39 cellular contexts compared by ENCODE assay signal in the genomic region with DNA sequence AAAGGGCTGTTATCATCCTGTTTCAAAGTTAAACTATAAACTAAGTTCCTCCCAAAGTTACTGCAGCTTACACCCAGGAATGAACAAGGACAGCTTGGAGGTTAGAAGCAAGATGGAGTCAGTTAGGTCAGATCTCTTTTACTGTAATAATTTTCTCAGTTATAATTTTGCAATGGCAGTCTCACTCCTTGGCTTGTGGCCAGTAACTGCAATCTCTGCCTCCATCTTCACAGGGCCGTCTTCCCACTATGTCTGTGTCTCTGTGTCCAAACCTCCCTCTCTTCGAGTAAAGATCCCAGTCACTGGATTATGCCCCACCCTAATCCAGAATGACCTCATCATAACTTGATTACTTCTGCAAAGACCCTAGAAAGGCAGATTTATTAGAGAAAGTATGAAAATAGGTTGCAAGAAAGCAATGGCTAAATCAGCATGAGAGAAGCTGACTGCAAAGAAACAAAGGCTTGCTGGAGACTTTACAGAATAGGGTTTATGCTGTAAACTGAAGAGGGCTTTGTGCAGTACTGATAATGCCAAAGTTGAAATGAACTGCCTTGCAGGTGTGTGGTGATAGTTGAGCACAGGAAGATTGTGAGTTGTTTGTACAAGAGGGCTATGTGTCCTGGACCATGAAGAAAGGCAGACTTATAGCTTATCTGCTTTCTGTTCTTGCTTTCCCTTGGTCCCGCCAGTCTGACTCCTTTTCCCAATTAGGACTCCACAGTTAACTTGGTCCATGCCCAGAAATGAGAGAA. TPM values are rescaled to one million over a fixed set of nuclear protein-coding genes. Genes with fewer than 3 reads are reported as not detected.
"Had no signal": no experiment of that assay in that cellular context is flagged by ENCODE, and none has a peak within 500 bp of the region (broad histone marks: within the 10 kb centered on the region; RNA-seq: fewer than 3 reads in every experiment).

No MANE protein-coding gene starts in this region.

- ATAC-seq: activated CD4-positive, alpha-beta T cell treated with anti-CD3 and anti-CD28 coated beads for 36 hours; activated CD8-positive, alpha-beta memory T cell treated with anti-CD3 and anti-CD28 coated beads, Interleukin-2, amount 10 ng/mL, durations not matched to agents 7 days and 5 days; activated CD8-positive, alpha-beta T cell treated with anti-CD3 and anti-CD28 coated beads, Interleukin-2, amount 10 ng/mL, durations not matched to agents 7 days and 5 days; activated naive CD8-positive, alpha-beta T cell treated with anti-CD3 and anti-CD28 coated beads, Interleukin-2, amount 50 U/mL, for 24 hours; body of pancreas; effector memory CD8-positive, alpha-beta T cell; gastroesophageal sphincter; heart right ventricle had no signal

- H3K36me3 ChIP-seq: adrenal gland, esophagus muscularis mucosa, gastroesophageal sphincter, heart right ventricle had no signal

- DNase-seq: activated CD4-positive, alpha-beta memory T cell treated with anti-CD3 and anti-CD28 coated beads for 36 hours; activated CD4-positive, alpha-beta T cell treated with anti-CD3 and anti-CD28 coated beads for 36 hours; activated CD4-positive, alpha-beta T cell treated with anti-CD3 and anti-CD28 coated beads, Interleukin-2, amount 10 ng/mL, durations not matched to agents 24 days and 14 days; activated CD4-positive, CD25-positive, alpha-beta regulatory T cell; activated CD4-positive, CD25-positive, alpha-beta regulatory T cell treated with anti-CD3 and anti-CD28 coated beads, Interleukin-2, amount 50 U/mL, for 72 hours; activated CD8-positive, alpha-beta memory T cell treated with anti-CD3 and anti-CD28 coated beads, Interleukin-2, amount 10 ng/mL, durations not matched to agents 7 days and 5 days; activated CD8-positive, alpha-beta memory T cell treated with anti-CD3 and anti-CD28 coated beads, Interleukin-2, amount 50 U/mL, for 4 hours; activated CD8-positive, alpha-beta T cell treated with anti-CD3 and anti-CD28 coated beads, Interleukin-2, amount 10 ng/mL, durations not matched to agents 7 days and 5 days; activated effector memory CD4-positive, alpha-beta T cell treated with anti-CD3 and anti-CD28 coated beads, Interleukin-2, amount 50 U/mL, for 16 hours; activated naive CD4-positive, alpha-beta T cell treated with anti-CD3 and anti-CD28 coated beads for 36 hours; activated naive CD8-positive, alpha-beta T cell treated with anti-CD3 and anti-CD28 coated beads for 36 hours; activated naive CD8-positive, alpha-beta T cell treated with anti-CD3 and anti-CD28 coated beads, Interleukin-2, amount 50 U/mL, for 24 hours; activated T-cell treated with anti-CD3 and anti-CD28 coated beads, Interleukin-2, amount 50 U/mL, for 1 hour; activated T-cell treated with anti-CD3 and anti-CD28 coated beads, Interleukin-2, amount 50 U/mL, for 48 hours; amygdala; aorta; body of pancreas; caudate nucleus; cortex of kidney; dermis blood vessel endothelial cell; effector CD4-positive, alpha-beta T cell; effector memory CD8-positive, alpha-beta T cell; foreskin melanocyte; heart right ventricle; T1000 had no signal

- FAIRE-seq: colon had no signal

- H3K9me3 Mint-ChIP-seq: activated naive CD4-positive, alpha-beta T cell treated with anti-CD3 and anti-CD28 coated beads for 36 hours; activated naive CD4-positive, alpha-beta T cell treated with anti-CD3 and anti-CD28 coated beads, Interleukin-2, amount 50 U/mL, for 24 hours; activated T-helper 2 cell treated with anti-CD3 and anti-CD28 coated beads, Interferon-gamma antibody, Interleukin-2, Interleukin-4, amounts not matched to agents 10 μg/mL and 5 μg/mL and 100 μg/mL, durations not matched to agents 14 hours and 24 hours and 36 hours; T-helper 1 cell treated with Interleukin-12 subunit alpha and Interleukin-12 subunit beta and Interleukin-4 antibody, amounts not matched to agents 30 μg/mL and 1 μg/mL, for 36 hours had no signal

- H3K9me3 ChIP-seq: adrenal gland, body of pancreas, esophagus muscularis mucosa, gastroesophageal sphincter, heart right ventricle had no signal

- H3K4me3 ChIP-seq: adrenal gland, body of pancreas, esophagus muscularis mucosa, gastroesophageal sphincter, heart right ventricle had no signal

- H3K36me3 Mint-ChIP-seq: activated CD4-positive, alpha-beta memory T cell treated with anti-CD3 and anti-CD28 coated beads for 36 hours; activated CD8-positive, alpha-beta memory T cell treated with anti-CD3 and anti-CD28 coated beads, Interleukin-2, amount 10 ng/mL, durations not matched to agents 7 days and 5 days; activated naive CD4-positive, alpha-beta T cell treated with anti-CD3 and anti-CD28 coated beads, Interleukin-2, amount 50 U/mL, for 24 hours; activated naive CD8-positive, alpha-beta T cell treated with anti-CD3 and anti-CD28 coated beads for 36 hours had no signal

- H3K27ac ChIP-seq: adrenal gland, body of pancreas, esophagus muscularis mucosa, gastroesophageal sphincter, heart right ventricle had no signal

- H3K27ac Mint-ChIP-seq: activated CD4-positive, alpha-beta memory T cell treated with anti-CD3 and anti-CD28 coated beads for 36 hours; activated CD4-positive, alpha-beta T cell treated with anti-CD3 and anti-CD28 coated beads for 36 hours; activated CD4-positive, alpha-beta T cell treated with anti-CD3 and anti-CD28 coated beads, Interleukin-2, amount 10 ng/mL, durations not matched to agents 24 days and 14 days; activated CD8-positive, alpha-beta memory T cell treated with anti-CD3 and anti-CD28 coated beads, Interleukin-2, amount 10 ng/mL, durations not matched to agents 7 days and 5 days; activated CD8-positive, alpha-beta T cell treated with anti-CD3 and anti-CD28 coated beads, Interleukin-2, amount 10 ng/mL, durations not matched to agents 7 days and 5 days; activated naive CD4-positive, alpha-beta T cell treated with anti-CD3 and anti-CD28 coated beads for 36 hours; activated naive CD4-positive, alpha-beta T cell treated with anti-CD3 and anti-CD28 coated beads, Interleukin-2, amount 50 U/mL, for 24 hours; activated naive CD8-positive, alpha-beta T cell treated with anti-CD3 and anti-CD28 coated beads for 36 hours; activated naive CD8-positive, alpha-beta T cell treated with anti-CD3 and anti-CD28 coated beads, Interleukin-2, amount 50 U/mL, for 24 hours; activated T-helper 1 cell treated with anti-CD3 and anti-CD28 coated beads, Interleukin-12 subunit alpha, Interleukin-12 subunit beta, Interleukin-2, Interleukin-4 antibody, amounts not matched to agents 30 ng/mL and 10 ng/mL and 1 ng/mL, durations not matched to agents 14 hours and 24 hours and 36 hours; activated T-helper 2 cell treated with anti-CD3 and anti-CD28 coated beads, Interferon-gamma antibody, Interleukin-2, Interleukin-4, amounts not matched to agents 10 μg/mL and 5 μg/mL and 100 μg/mL, durations not matched to agents 14 hours and 24 hours and 36 hours; effector memory CD8-positive, alpha-beta T cell; T-helper 1 cell treated with Interleukin-12 subunit alpha and Interleukin-12 subunit beta and Interleukin-4 antibody, amounts not matched to agents 30 μg/mL and 1 μg/mL, for 36 hours had no signal

- H3K4me1 ChIP-seq: adrenal gland had no signal

- H3K4me3 Mint-ChIP-seq: activated CD4-positive, alpha-beta memory T cell treated with anti-CD3 and anti-CD28 coated beads for 36 hours; activated CD4-positive, alpha-beta T cell treated with anti-CD3 and anti-CD28 coated beads for 36 hours; activated CD4-positive, alpha-beta T cell treated with anti-CD3 and anti-CD28 coated beads, Interleukin-2, amount 10 ng/mL, durations not matched to agents 24 days and 14 days; activated CD8-positive, alpha-beta memory T cell treated with anti-CD3 and anti-CD28 coated beads, Interleukin-2, amount 10 ng/mL, durations not matched to agents 7 days and 5 days; activated CD8-positive, alpha-beta T cell treated with anti-CD3 and anti-CD28 coated beads, Interleukin-2, amount 10 ng/mL, durations not matched to agents 7 days and 5 days; activated naive CD4-positive, alpha-beta T cell treated with anti-CD3 and anti-CD28 coated beads for 36 hours; activated naive CD4-positive, alpha-beta T cell treated with anti-CD3 and anti-CD28 coated beads, Interleukin-2, amount 50 U/mL, for 24 hours; activated naive CD8-positive, alpha-beta T cell treated with anti-CD3 and anti-CD28 coated beads for 36 hours; activated naive CD8-positive, alpha-beta T cell treated with anti-CD3 and anti-CD28 coated beads, Interleukin-2, amount 50 U/mL, for 24 hours; activated T-helper 1 cell treated with anti-CD3 and anti-CD28 coated beads, Interleukin-12 subunit alpha, Interleukin-12 subunit beta, Interleukin-2, Interleukin-4 antibody, amounts not matched to agents 30 ng/mL and 10 ng/mL and 1 ng/mL, durations not matched to agents 14 hours and 24 hours and 36 hours; effector memory CD8-positive, alpha-beta T cell; T-helper 1 cell treated with Interleukin-12 subunit alpha and Interleukin-12 subunit beta and Interleukin-4 antibody, amounts not matched to agents 30 μg/mL and 1 μg/mL, for 36 hours had no signal

RNA-seq across cellular contexts. Expression of a gene that starts 28.4 kb away (rescaled TPM):
- total RNA-seq: activated CD4-positive, alpha-beta memory T cell treated with anti-CD3 and anti-CD28 coated beads for 36 hours; activated CD4-positive, alpha-beta T cell treated with anti-CD3 and anti-CD28 coated beads for 36 hours; activated CD4-positive, alpha-beta T cell treated with anti-CD3 and anti-CD28 coated beads, Interleukin-2, amount 10 ng/mL, durations not matched to agents 24 days and 14 days; activated CD8-positive, alpha-beta memory T cell treated with anti-CD3 and anti-CD28 coated beads for 36 hours; activated CD8-positive, alpha-beta memory T cell treated with anti-CD3 and anti-CD28 coated beads, Interleukin-2, amount 10 ng/mL, durations not matched to agents 7 days and 5 days; activated CD8-positive, alpha-beta T cell treated with anti-CD3 and anti-CD28 coated beads, Interleukin-2, amount 10 ng/mL, durations not matched to agents 7 days and 5 days; activated naive CD4-positive, alpha-beta T cell treated with anti-CD3 and anti-CD28 coated beads for 36 hours; activated naive CD8-positive, alpha-beta T cell treated with anti-CD3 and anti-CD28 coated beads for 36 hours; activated T-helper 1 cell treated with anti-CD3 and anti-CD28 coated beads, Interleukin-12 subunit alpha, Interleukin-12 subunit beta, Interleukin-2, Interleukin-4 antibody, amounts not matched to agents 30 ng/mL and 10 ng/mL and 1 ng/mL, durations not matched to agents 14 hours and 24 hours and 36 hours; activated T-helper 2 cell treated with anti-CD3 and anti-CD28 coated beads, Interferon-gamma antibody, Interleukin-2, Interleukin-4, amounts not matched to agents 10 μg/mL and 5 μg/mL and 100 μg/mL, durations not matched to agents 14 hours and 24 hours and 36 hours; adrenal gland; aorta; body of pancreas; chondrocyte; dermis blood vessel endothelial cell; esophagus muscularis mucosa; fibroblast of lung; fibroblast of villous mesenchyme; gastroesophageal sphincter; glomerular endothelial cell; heart right ventricle; T-helper 2 cell treated with Interferon-gamma antibody and Interleukin-4, amounts not matched to agents 100 ng/mL and 5 ng/mL, for 36 hours had no signal
- polyA plus RNA-seq: adrenal gland, aorta, fibroblast of lung, heart right ventricle had no signal

RNA-seq across cellular contexts. Expression of a gene that starts 38.5 kb away (rescaled TPM):
- total RNA-seq: activated CD4-positive, alpha-beta memory T cell treated with anti-CD3 and anti-CD28 coated beads for 36 hours; activated CD4-positive, alpha-beta T cell treated with anti-CD3 and anti-CD28 coated beads for 36 hours; activated CD4-positive, alpha-beta T cell treated with anti-CD3 and anti-CD28 coated beads, Interleukin-2, amount 10 ng/mL, durations not matched to agents 24 days and 14 days; activated CD8-positive, alpha-beta memory T cell treated with anti-CD3 and anti-CD28 coated beads for 36 hours; activated CD8-positive, alpha-beta memory T cell treated with anti-CD3 and anti-CD28 coated beads, Interleukin-2, amount 10 ng/mL, durations not matched to agents 7 days and 5 days; activated CD8-positive, alpha-beta T cell treated with anti-CD3 and anti-CD28 coated beads, Interleukin-2, amount 10 ng/mL, durations not matched to agents 7 days and 5 days; activated naive CD4-positive, alpha-beta T cell treated with anti-CD3 and anti-CD28 coated beads for 36 hours; activated naive CD8-positive, alpha-beta T cell treated with anti-CD3 and anti-CD28 coated beads for 36 hours; activated T-helper 1 cell treated with anti-CD3 and anti-CD28 coated beads, Interleukin-12 subunit alpha, Interleukin-12 subunit beta, Interleukin-2, Interleukin-4 antibody, amounts not matched to agents 30 ng/mL and 10 ng/mL and 1 ng/mL, durations not matched to agents 14 hours and 24 hours and 36 hours; activated T-helper 2 cell treated with anti-CD3 and anti-CD28 coated beads, Interferon-gamma antibody, Interleukin-2, Interleukin-4, amounts not matched to agents 10 μg/mL and 5 μg/mL and 100 μg/mL, durations not matched to agents 14 hours and 24 hours and 36 hours; adrenal gland; aorta; body of pancreas; chondrocyte; dermis blood vessel endothelial cell; esophagus muscularis mucosa; fibroblast of lung; fibroblast of villous mesenchyme; gastroesophageal sphincter; glomerular endothelial cell; heart right ventricle; T-helper 2 cell treated with Interferon-gamma antibody and Interleukin-4, amounts not matched to agents 100 ng/mL and 5 ng/mL, for 36 hours had no signal
- polyA plus RNA-seq: adrenal gland, aorta, fibroblast of lung, heart right ventricle had no signal
